Comparison of ENCODE assay signal across 8 cellular contexts in the genomic region with DNA sequence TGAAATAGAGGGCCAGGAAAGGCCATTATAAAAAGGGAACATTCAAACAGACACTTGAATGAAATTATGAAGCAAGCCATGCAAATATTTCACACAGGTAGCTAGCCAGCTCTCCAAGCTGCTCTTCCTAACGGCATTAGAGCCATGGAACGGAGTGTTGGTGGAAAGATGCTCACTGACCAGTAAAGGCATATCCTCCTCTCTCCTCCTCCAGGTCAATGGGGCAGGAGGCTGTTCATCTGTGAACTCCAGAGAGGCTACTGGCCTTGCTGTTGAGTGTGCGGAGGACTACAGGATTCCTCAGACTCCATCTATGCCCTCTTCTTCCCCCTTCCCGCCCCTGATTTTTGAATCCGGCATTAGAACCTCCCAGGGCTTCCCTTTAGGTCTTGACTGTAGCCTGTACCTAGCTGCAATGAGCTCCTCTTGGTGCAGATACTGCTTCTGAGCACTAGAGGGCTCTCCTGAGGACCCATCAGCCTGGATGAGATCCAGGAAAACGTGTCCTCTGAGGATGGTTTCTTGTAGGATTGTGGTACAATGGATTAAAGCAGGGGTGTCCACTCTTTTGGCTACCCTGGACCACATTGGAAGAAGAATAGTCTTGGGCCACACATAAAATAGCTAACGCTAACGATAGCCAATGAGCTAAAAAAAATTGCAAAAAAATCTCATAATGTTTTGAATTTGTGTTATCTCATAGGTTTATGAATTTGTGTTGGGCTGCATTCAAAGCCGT.
DNase-seq lines count a peak whose midpoint lies in the region; ATAC-seq and TF ChIP-seq lines count a peak whose summit lies in the region.

No MANE protein-coding gene starts in this region.

- H2BK20ac ChIP-seq in IMR-90 (ENCODE audit: low read depth, low read length), result no peak overlapping the region

- CTCF ChIA-PET in IMR-90 (lab: Yijun Ruan, JAX), result interaction anchor here (0.6 to 1.6 kb wide), 13 partner anchors 9 to 465 kb away, joined by 3 to 6 read pairs (median 5); no protein-coding TSS in a partner anchor
- CTCF ChIA-PET in OCI-LY7 (lab: Charles Lee; ENCODE audit: unreplicated experiment), result interaction anchor here (0.6 to 1.2 kb wide), 7 partner anchors 13 to 663 kb away, joined by 3 to 6 read pairs (median 4); no protein-coding TSS in a partner anchor

- no peak for TF ChIP-seq POLR2A in IMR-90 (IDR thresholded peaks at IDR 0.05; ENCODE audit: low read depth, low read length)
- TF ChIP-seq POLR2A in sigmoid colon (IDR thresholded peaks at IDR 0.05), result no peak

- DNase-seq in CMK (ENCODE audit: low read depth) (peak; percentile 27), IMR-90 (peak; percentile 63), OCI-LY7 (ENCODE audit: low spot score) (peak; percentile 61), astrocyte of the hippocampus (ENCODE audit: low read depth, low spot score) (peak; percentile 81), hippocampal formation (lab: John Stamatoyannopoulos, UW) (peak; percentile 47 to 70), sigmoid colon (peak; percentile 72), activated gamma-delta T cell (lab: John Stamatoyannopoulos, UW) (no peak)

- dilution Hi-C loops in IMR-90 (cut with HindIII; ENCODE audit: low sequenced_read_pairs, unreplicated experiment), result no loop called here

- H3K9ac ChIP-seq in IMR-90 (ENCODE audit: low read depth, low read length), result no peak overlapping the region

- TF ChIP-seq CTCF in IMR-90 (conservative IDR thresholded peaks at IDR 0.05; ENCODE audit: low read depth, low read length) (peak; percentile 80), OCI-LY7 (conservative IDR thresholded peaks at IDR 0.05; ENCODE audit: low read length) (peak; percentile 92), sigmoid colon (IDR thresholded peaks at IDR 0.05) (peak in 3 of 4 experiments; percentile 65 to 73 (median 70))

- H4K20me1 ChIP-seq in IMR-90 (ENCODE audit: insufficient read depth, low read length), result no peaks in the 10 kb centered on the region
- no peaks in the 10 kb centered on the region for H4K20me1 ChIP-seq in OCI-LY7 (ENCODE audit: insufficient read depth, low read length)

- H3K4me1 ChIP-seq in IMR-90 (ENCODE audit: control insufficient read depth, insufficient read depth, low read length) (no peaks in the 10 kb centered on the region), OCI-LY7 (ENCODE audit: insufficient read depth, low read length, poor library complexity, severe bottlenecking) (no peaks in the 10 kb centered on the region), sigmoid colon (peaks cover 0 to 12% (median 0%) of the 10 kb centered on the region in 4 donors)

- no peaks in the 10 kb centered on the region for H3K79me1 ChIP-seq in IMR-90 (ENCODE audit: low read depth in 1 of 2, low read length in 2 of 2)

- in situ Hi-C loops in IMR-90 (cut with MboI; ENCODE audit: low sequenced_read_pairs), result loop anchor here (10.0 to 25.0 kb wide), 2 partner anchors 459 to 906 kb away; no protein-coding TSS in a partner anchor

- H4K91ac ChIP-seq in IMR-90 (ENCODE audit: insufficient read depth, low read depth, low read length), result no peak overlapping the region

- no peak overlapping the region for H3K23ac ChIP-seq in IMR-90 (ENCODE audit: low read depth, low read length)

- H2AFZ ChIP-seq in IMR-90 (replicated peaks; ENCODE audit: low read length, poor library complexity) (no peak overlapping the region), OCI-LY7 (ENCODE audit: low read length) (no peak overlapping the region)

- intact Hi-C loops in IMR-90 (cut with micrococcal nuclease), result loop anchor here (5.0 kb wide), 3 partner anchors 556 to 846 kb away; no protein-coding TSS in a partner anchor
- intact Hi-C loops in OCI-LY7 (cut with micrococcal nuclease; ENCODE audit: unreplicated experiment), result loop anchor here (1.0 to 10.0 kb wide), 3 partner anchors 135 to 279 kb away; no protein-coding TSS in a partner anchor
- intact Hi-C loops in sigmoid colon (cut with DNase I), result loop anchor here (2.0 to 5.0 kb wide), 3 partner anchors 134 to 901 kb away; no protein-coding TSS in a partner anchor

- POLR2A ChIA-PET in IMR-90 (lab: Charles Lee; ENCODE audit: unreplicated experiment) (no interaction called here), OCI-LY7 (lab: Charles Lee) (interaction anchor here (0.6 to 1.2 kb wide), 4 partner anchors 13 to 844 kb away, joined by 3 read pairs; no protein-coding TSS in a partner anchor)

- TF ChIP-seq EP300 in sigmoid colon (IDR thresholded peaks at IDR 0.05), result no peak

- ATAC-seq in GM19324 (IDR thresholded peaks at IDR 0.05; ENCODE audit: low FRiP score, unreplicated experiment) (peak; percentile 51), IMR-90 (ENCODE audit: low read depth) (peak; percentile 97)

- H3K27ac ChIP-seq in IMR-90 (ENCODE audit: insufficient read depth, low read length) (no peak overlapping the region), OCI-LY7 (ENCODE audit: low read depth, low read length, poor library complexity, severe bottlenecking) (no peak overlapping the region), sigmoid colon (no peak overlapping the region)

- no peak overlapping the region for H3K56ac ChIP-seq in IMR-90 (ENCODE audit: extremely low read depth, insufficient read depth, low read length)

- no peaks in the 10 kb centered on the region for H3K9me2 ChIP-seq in OCI-LY7 (ENCODE audit: insufficient read depth, low read length)

- WGBS in IMR-90 (ENCODE audit: extremely low coverage in 2 of 2, insufficient read length in 1 of 2), 2 experiments, result no CpG with 5 or more reads among the region's 9 CpGs
- 26 to 43% methylated on average over 9 of the region's 9 CpGs for WGBS in sigmoid colon, 2 donors

- H3K27me3 ChIP-seq in IMR-90 (ENCODE audit: control insufficient read depth, insufficient read depth, low read length) (peaks cover 5% of the 10 kb centered on the region), sigmoid colon (no peaks in the 10 kb centered on the region)

- no peak overlapping the region for H3K4ac ChIP-seq in IMR-90 (ENCODE audit: low read depth, low read length)

- H4K8ac ChIP-seq in IMR-90 (ENCODE audit: low read depth in 2 of 2, low read length in 2 of 2), result no peak overlapping the region

- H2BK5ac ChIP-seq in IMR-90 (ENCODE audit: low read depth, low read length, poor library complexity, severe bottlenecking), result no peak overlapping the region

- H3K4me2 ChIP-seq in IMR-90 (ENCODE audit: low read depth, low read length) (no peak overlapping the region), OCI-LY7 (ENCODE audit: low read length) (no peak overlapping the region)

- H2BK15ac ChIP-seq in IMR-90 (ENCODE audit: low read depth, low read length), result no peak overlapping the region

- BruUV-seq in IMR-90 (replicated peaks; lab: Mats Ljungman, UMichigan), result no TSS peak
- BruUV-seq in OCI-LY7 (replicated peaks; lab: Mats Ljungman, UMichigan), result no TSS peak

- peak; percentile 42 for TF ChIP-seq RAD21 in IMR-90 (IDR thresholded peaks at IDR 0.05; ENCODE audit: low read length)

- H4K5ac ChIP-seq in IMR-90 (ENCODE audit: low read depth, low read length), result no peak overlapping the region

- H3K4me3 ChIP-seq in IMR-90 (ENCODE audit: insufficient read depth, low read depth, low read length) (no peak overlapping the region), OCI-LY7 (ENCODE audit: low read depth, low read length, poor library complexity, severe bottlenecking) (no peak overlapping the region), sigmoid colon (no peak overlapping the region)

- H3K9me1 ChIP-seq in IMR-90 (ENCODE audit: insufficient read depth, low read length), result no peaks in the 10 kb centered on the region

- no peak overlapping the region for H3K18ac ChIP-seq in IMR-90 (ENCODE audit: low read depth, low read length)

- H3K36me3 ChIP-seq in IMR-90 (ENCODE audit: control insufficient read depth, insufficient read depth, low read length) (no peaks in the 10 kb centered on the region), OCI-LY7 (ENCODE audit: insufficient read depth, low read length) (no peaks in the 10 kb centered on the region), sigmoid colon (no peaks in the 10 kb centered on the region)

- H3K9me3 ChIP-seq in IMR-90 (ENCODE audit: control insufficient read depth, insufficient read depth, low read length), result no peaks in the 10 kb centered on the region
- H3K9me3 ChIP-seq in OCI-LY7 (ENCODE audit: low read length), result no peaks in the 10 kb centered on the region
- H3K9me3 ChIP-seq in sigmoid colon, result no peaks in the 10 kb centered on the region

- H2AK9ac ChIP-seq in IMR-90 (replicated peaks; ENCODE audit: low read depth, low read length, poor library complexity), result no peak overlapping the region

- H2AK5ac ChIP-seq in IMR-90 (ENCODE audit: low read depth, low read length), result no peak overlapping the region

- no peak overlapping the region for H3K14ac ChIP-seq in IMR-90 (replicated peaks; ENCODE audit: low read depth, low read length)

- H2BK120ac ChIP-seq in IMR-90 (ENCODE audit: low read depth, low read length), result no peak overlapping the region

- H3K79me2 ChIP-seq in OCI-LY7 (ENCODE audit: insufficient read depth, low read depth, low read length), result no peaks in the 10 kb centered on the region

TF ChIP-seq in IMR-90, 13 proteins besides CTCF, POLR2A, EP300 and RAD21:
- TF ChIP-seq, protein P1, sequence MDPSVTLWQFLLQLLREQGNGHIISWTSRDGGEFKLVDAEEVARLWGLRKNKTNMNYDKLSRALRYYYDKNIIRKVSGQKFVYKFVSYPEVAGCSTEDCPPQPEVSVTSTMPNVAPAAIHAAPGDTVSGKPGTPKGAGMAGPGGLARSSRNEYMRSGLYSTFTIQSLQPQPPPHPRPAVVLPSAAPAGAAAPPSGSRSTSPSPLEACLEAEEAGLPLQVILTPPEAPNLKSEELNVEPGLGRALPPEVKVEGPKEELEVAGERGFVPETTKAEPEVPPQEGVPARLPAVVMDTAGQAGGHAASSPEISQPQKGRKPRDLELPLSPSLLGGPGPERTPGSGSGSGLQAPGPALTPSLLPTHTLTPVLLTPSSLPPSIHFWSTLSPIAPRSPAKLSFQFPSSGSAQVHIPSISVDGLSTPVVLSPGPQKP (IDR thresholded peaks at IDR 0.05; ENCODE audit: borderline replicate concordance, low read depth, low read length), result no peak
- peak; percentile 40; the same call in 1 of the 2 replicates for TF ChIP-seq SMC3 (IDR thresholded peaks at IDR 0.05; ENCODE audit: low read depth, low read length)
